In the genomic region with DNA sequence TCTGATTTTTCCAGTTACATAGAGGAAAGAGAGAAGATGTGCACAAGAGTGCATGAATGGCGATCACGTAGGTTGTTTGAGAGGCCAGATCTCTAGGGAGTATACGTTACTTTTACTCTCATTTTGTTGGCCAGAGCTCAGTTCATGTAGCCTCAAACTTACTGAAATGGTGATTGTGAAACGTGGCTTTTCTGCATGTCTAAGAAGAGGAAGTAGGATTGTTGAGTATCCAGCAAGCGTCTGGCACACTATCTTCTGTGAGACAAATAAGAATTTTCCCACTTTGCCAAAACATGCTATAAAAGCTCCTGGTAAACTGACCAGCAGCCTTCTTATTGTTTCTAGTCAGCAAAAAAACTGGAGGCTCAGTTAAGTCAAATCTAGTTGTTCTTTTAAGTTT, we compare ENCODE assay signal across 18 cellular contexts.
"Had no signal": no experiment of that assay in that cellular context is flagged by ENCODE, and none has a peak within 500 bp of the region (broad histone marks: within the 10 kb centered on the region; RNA-seq: fewer than 3 reads in every experiment).

No MANE protein-coding gene starts in this region.

- H3K4me3 ChIP-seq: lung, transverse colon, uterus had no signal

- DNase-seq: activated CD8-positive, alpha-beta memory T cell treated with anti-CD3 and anti-CD28 coated beads for 24 hours; activated CD8-positive, alpha-beta memory T cell treated with anti-CD3 and anti-CD28 coated beads, Interleukin-2, amount 50 U/mL, for 4 hours; activated T-cell treated with anti-CD3 and anti-CD28 coated beads, Interleukin-2, amount 50 U/mL, for 24 hours; aorta; effector CD4-positive, alpha-beta T cell; foreskin keratinocyte; immature natural killer cell; naive thymus-derived CD8-positive, alpha-beta T cell; stimulated activated CD4-positive, alpha-beta T cell treated with anti-CD3 and anti-CD28 coated beads, Interleukin-2, amount 100 ng/mL, for 48 hours; stimulated activated CD8-positive, alpha-beta memory T cell treated with anti-CD3 and anti-CD28 coated beads, Interleukin-4, amount 100 ng/mL, for 48 hours; stimulated activated naive B cell treated with anti-CD40 and anti-IgM and Interleukin-4, amounts not matched to agents 10 μg/mL and 1 μg/mL and 100 μg/mL, for 72 hours; transverse colon; uterus had no signal

- ATAC-seq: activated naive CD4-positive, alpha-beta T cell treated with anti-CD3 and anti-CD28 coated beads, Interleukin-2, amount 50 U/mL, for 72 hours; activated T-helper 17 cell treated with anti-CD3 and anti-CD28 coated beads, Interleukin-2, amount 50 U/mL, for 72 hours; foreskin keratinocyte; left lobe of liver; naive thymus-derived CD8-positive, alpha-beta T cell; stimulated activated naive B cell treated with anti-CD40 and anti-IgM and Interleukin-4, amounts not matched to agents 10 μg/mL and 1 μg/mL and 100 μg/mL, for 72 hours; WTC11 had no signal
